ENCODE assay signal across 8 cellular contexts in the genomic region with DNA sequence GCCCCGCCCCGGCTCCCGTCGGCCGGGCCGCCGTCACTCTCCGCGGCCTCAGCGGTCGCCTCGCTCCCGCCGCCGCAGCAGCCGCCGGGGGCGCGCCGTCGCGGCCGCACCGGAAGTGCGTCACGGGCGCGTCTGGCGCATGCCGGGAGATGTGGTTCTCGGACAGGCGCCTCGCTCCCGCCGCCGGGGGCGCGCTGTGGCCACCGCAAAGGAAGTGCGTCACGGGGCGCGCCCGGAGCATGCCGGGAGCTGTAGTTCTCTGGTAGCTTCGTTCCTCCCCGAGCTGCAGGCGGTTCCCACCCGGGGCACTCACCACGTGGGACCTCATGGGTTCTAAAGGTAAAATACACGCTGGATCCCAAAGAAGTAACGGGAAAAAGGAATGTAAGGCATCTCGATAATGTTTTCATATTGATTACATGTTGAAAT. TPM values are rescaled to one million over a fixed set of nuclear protein-coding genes. Genes with fewer than 3 reads are reported as not detected.
DNase-seq lines count a peak whose midpoint lies in the region; ATAC-seq and TF ChIP-seq lines count a peak whose summit lies in the region.

A gene with protein sequence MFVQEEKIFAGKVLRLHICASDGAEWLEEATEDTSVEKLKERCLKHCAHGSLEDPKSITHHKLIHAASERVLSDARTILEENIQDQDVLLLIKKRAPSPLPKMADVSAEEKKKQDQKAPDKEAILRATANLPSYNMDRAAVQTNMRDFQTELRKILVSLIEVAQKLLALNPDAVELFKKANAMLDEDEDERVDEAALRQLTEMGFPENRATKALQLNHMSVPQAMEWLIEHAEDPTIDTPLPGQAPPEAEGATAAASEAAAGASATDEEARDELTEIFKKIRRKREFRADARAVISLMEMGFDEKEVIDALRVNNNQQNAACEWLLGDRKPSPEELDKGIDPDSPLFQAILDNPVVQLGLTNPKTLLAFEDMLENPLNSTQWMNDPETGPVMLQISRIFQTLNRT (minus strand): TSS at position 97 of the 429 bp plus-strand sequence. CDS start 211 bp downstream, outside the sequence.

- WGBS in liver: under 1% methylated on average over 53 of the region's 53 CpGs

- no peak for TF ChIP-seq RAD21 in liver (IDR thresholded peaks at IDR 0.05)

- H3K4me3 ChIP-seq in liver (ENCODE audit: low read depth in 1 of 3, low read length in 3 of 3): peak within 1 kb of the TSS; percentile 71 to 89 (median 86)

- DNase-seq in C1 segment of cervical spinal cord (lab: John Stamatoyannopoulos, UW) (peak; percentile 63 to 97 (median 90)), NCI-H774 (lab: John Stamatoyannopoulos, UW) (peak; percentile 98), dermis microvascular lymphatic vessel endothelial cell (ENCODE audit: low read depth in 2 of 2) (peak; percentile 86 to 96)
- DNase-seq in activated CD4-positive, alpha-beta T cell treated with anti-CD3 and anti-CD28 coated beads, Interleukin-2, amount 50 U/mL, for 48 hours: peak; percentile 93 to 95
- peak; percentile 96 for DNase-seq in stimulated activated CD4-positive, alpha-beta T cell treated with anti-CD3 and anti-CD28 coated beads, Interleukin-4, amount 100 ng/mL, for 1 hour

- H3K27me3 ChIP-seq in liver (ENCODE audit: control insufficient read depth in 4 of 4, insufficient read depth in 4 of 4, low read length in 3 of 4): no peaks in the 10 kb centered on the region

- TF ChIP-seq CTCF in liver (IDR thresholded peaks at IDR 0.05; ENCODE audit: low read depth, low read length, missing input control): peak; percentile 57

- no peaks in the 10 kb centered on the region for H3K36me3 ChIP-seq in liver (ENCODE audit: control insufficient read depth in 4 of 4, insufficient read depth in 3 of 4, low read depth in 1 of 4, low read length in 3 of 4)

- peak within 1 kb of the TSS; percentile 80 to 85 for H3K27ac ChIP-seq in liver (ENCODE audit: low read depth in 1 of 2, low read length in 2 of 2)

- peak; percentile 88 for ATAC-seq in GM19438 (IDR thresholded peaks at IDR 0.05; ENCODE audit: low read depth, unreplicated experiment)
- peak; percentile 92 for ATAC-seq in HG03571 (IDR thresholded peaks at IDR 0.05; ENCODE audit: unreplicated experiment)

- peaks cover 4 to 22% (median 12%) of the 10 kb centered on the region in 4 donors for H3K4me1 ChIP-seq in liver (ENCODE audit: control insufficient read depth in 4 of 4, insufficient read depth in 4 of 4, low read length in 3 of 4)

- H3K9ac ChIP-seq in liver (ENCODE audit: low read depth in 1 of 2, low read length in 2 of 2): peak within 1 kb of the TSS; percentile 76 to 77

- H3K9me3 ChIP-seq in liver (ENCODE audit: control insufficient read depth in 4 of 4, low read length in 3 of 4): no peaks in the 10 kb centered on the region

TF ChIP-seq in liver, 16 proteins besides CTCF, POLR2A, EP300 and RAD21:
- TF ChIP-seq, protein P1, sequence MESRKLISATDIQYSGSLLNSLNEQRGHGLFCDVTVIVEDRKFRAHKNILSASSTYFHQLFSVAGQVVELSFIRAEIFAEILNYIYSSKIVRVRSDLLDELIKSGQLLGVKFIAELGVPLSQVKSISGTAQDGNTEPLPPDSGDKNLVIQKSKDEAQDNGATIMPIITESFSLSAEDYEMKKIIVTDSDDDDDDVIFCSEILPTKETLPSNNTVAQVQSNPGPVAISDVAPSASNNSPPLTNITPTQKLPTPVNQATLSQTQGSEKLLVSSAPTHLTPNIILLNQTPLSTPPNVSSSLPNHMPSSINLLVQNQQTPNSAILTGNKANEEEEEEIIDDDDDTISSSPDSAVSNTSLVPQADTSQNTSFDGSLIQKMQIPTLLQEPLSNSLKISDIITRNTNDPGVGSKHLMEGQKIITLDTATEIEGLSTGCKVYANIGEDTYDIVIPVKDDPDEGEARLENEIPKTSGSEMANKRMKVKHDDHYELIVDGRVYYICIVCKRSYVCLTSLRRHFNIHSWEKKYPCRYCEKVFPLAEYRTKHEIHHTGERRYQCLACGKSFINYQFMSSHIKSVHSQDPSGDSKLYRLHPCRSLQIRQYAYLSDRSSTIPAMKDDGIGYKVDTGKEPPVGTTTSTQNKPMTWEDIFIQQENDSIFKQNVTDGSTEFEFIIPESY (IDR thresholded peaks at IDR 0.05): no peak
- TF ChIP-seq JUND (IDR thresholded peaks at IDR 0.05) (no peak), NR2F2 (IDR thresholded peaks at IDR 0.05) (no peak), EGR1 (IDR thresholded peaks at IDR 0.05; ENCODE audit: low read depth in 2 of 2) (no peak), HNF4A (conservative IDR thresholded peaks at IDR 0.05) (no peak), GABPA (IDR thresholded peaks at IDR 0.05 in 1 of 2, conservative IDR thresholded peaks at IDR 0.05 in 1 of 2) (peak; percentile 75 to 92), SP1 (IDR thresholded peaks at IDR 0.05) (no peak), RXRA (IDR thresholded peaks at IDR 0.05) (no peak), FOXA2 (IDR thresholded peaks at IDR 0.05) (no peak), FOXA1 (IDR thresholded peaks at IDR 0.05) (no peak), TAF1 (conservative IDR thresholded peaks at IDR 0.05) (no peak)
- TF ChIP-seq, protein P2, sequence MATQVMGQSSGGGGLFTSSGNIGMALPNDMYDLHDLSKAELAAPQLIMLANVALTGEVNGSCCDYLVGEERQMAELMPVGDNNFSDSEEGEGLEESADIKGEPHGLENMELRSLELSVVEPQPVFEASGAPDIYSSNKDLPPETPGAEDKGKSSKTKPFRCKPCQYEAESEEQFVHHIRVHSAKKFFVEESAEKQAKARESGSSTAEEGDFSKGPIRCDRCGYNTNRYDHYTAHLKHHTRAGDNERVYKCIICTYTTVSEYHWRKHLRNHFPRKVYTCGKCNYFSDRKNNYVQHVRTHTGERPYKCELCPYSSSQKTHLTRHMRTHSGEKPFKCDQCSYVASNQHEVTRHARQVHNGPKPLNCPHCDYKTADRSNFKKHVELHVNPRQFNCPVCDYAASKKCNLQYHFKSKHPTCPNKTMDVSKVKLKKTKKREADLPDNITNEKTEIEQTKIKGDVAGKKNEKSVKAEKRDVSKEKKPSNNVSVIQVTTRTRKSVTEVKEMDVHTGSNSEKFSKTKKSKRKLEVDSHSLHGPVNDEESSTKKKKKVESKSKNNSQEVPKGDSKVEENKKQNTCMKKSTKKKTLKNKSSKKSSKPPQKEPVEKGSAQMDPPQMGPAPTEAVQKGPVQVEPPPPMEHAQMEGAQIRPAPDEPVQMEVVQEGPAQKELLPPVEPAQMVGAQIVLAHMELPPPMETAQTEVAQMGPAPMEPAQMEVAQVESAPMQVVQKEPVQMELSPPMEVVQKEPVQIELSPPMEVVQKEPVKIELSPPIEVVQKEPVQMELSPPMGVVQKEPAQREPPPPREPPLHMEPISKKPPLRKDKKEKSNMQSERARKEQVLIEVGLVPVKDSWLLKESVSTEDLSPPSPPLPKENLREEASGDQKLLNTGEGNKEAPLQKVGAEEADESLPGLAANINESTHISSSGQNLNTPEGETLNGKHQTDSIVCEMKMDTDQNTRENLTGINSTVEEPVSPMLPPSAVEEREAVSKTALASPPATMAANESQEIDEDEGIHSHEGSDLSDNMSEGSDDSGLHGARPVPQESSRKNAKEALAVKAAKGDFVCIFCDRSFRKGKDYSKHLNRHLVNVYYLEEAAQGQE (IDR thresholded peaks at IDR 0.05): no peak
- TF ChIP-seq, protein P3, sequence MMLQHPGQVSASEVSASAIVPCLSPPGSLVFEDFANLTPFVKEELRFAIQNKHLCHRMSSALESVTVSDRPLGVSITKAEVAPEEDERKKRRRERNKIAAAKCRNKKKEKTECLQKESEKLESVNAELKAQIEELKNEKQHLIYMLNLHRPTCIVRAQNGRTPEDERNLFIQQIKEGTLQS (IDR thresholded peaks at IDR 0.05): no peak
- TF ChIP-seq, protein P4, sequence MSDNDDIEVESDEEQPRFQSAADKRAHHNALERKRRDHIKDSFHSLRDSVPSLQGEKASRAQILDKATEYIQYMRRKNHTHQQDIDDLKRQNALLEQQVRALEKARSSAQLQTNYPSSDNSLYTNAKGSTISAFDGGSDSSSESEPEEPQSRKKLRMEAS (IDR thresholded peaks at IDR 0.05): peak; percentile 38

RNA-seq across cellular contexts. Expression of the gene that starts here (rescaled TPM):
- 25.4 and 25.9 TPM in 2 replicates for total RNA-seq in dermis microvascular lymphatic vessel endothelial cell
- 100 to 1,000 TPM in 1 of 2 donors, 10 to 100 TPM in 1; 16.4 to 115 TPM for total RNA-seq in liver
- polyA plus RNA-seq in liver: 10 to 100 TPM; 16.2 to 16.4 TPM

Comparison
In these comparisons a context has a peak if more than half of its experiments do, and no peak if none do; other contexts are left out.
1. Peak in every context shown above with its lines: DNase-seq, ATAC-seq, H3K4me3 ChIP-seq and H3K27ac ChIP-seq.